In genomic region chr11:65862191-65862735, GRCh38 we compare ENCODE assay signal across 8 cellular contexts. TPM values are rescaled to one million over a fixed set of nuclear protein-coding genes. Genes with fewer than 3 reads are reported as not detected.
DNase-seq lines count a peak whose midpoint lies in the region; ATAC-seq and TF ChIP-seq lines count a peak whose summit lies in the region.

No MANE protein-coding gene starts in this region.

- CTCF ChIA-PET in OCI-LY7 (lab: Charles Lee; ENCODE audit: unreplicated experiment), result no interaction called here
- CTCF ChIA-PET in A673 (lab: Charles Lee), result no interaction called here

- no peak overlapping the region for H2AFZ ChIP-seq in OCI-LY7 (ENCODE audit: low read length)

- no peak for TF ChIP-seq POLR2A in esophagus muscularis mucosa (IDR thresholded peaks at IDR 0.05; ENCODE audit: low read depth)

- no peak for DNase-seq in OCI-LY7 (ENCODE audit: low spot score)
- no peak for DNase-seq in esophagus muscularis mucosa (ENCODE audit: extremely low spot score)
- no peak for DNase-seq in A673 (ENCODE audit: low spot score)
- DNase-seq in foreskin keratinocyte, result no peak
- no peak for DNase-seq in inferior parietal cortex (ENCODE audit: extremely low spot score)
- DNase-seq in DMS114 treated with DMSO at 0.1 percent for 48 hours (lab: John Stamatoyannopoulos, UW; ENCODE audit: unreplicated experiment), result no peak

- WGBS in esophagus muscularis mucosa, result 87% methylated on average over 4 of the region's 5 CpGs

- H4K20me1 ChIP-seq in DOHH2 (ENCODE audit: control insufficient read depth, insufficient read depth, low read depth, low read length), result no peaks in the 10 kb centered on the region
- peaks cover 4% of the 10 kb centered on the region; the same call in 1 of the 2 replicates for H4K20me1 ChIP-seq in OCI-LY7 (ENCODE audit: insufficient read depth, low read length)

- no peaks in the 10 kb centered on the region for H3K27me3 ChIP-seq in DOHH2 (ENCODE audit: control insufficient read depth, low read length)
- H3K27me3 ChIP-seq in esophagus muscularis mucosa, result no peaks in the 10 kb centered on the region
- no peaks in the 10 kb centered on the region for H3K27me3 ChIP-seq in rectal smooth muscle tissue (ENCODE audit: control insufficient read depth, insufficient read depth, low read length)
- no peaks in the 10 kb centered on the region for H3K27me3 ChIP-seq in A673 (replicated peaks; ENCODE audit: insufficient read depth, low read depth, low read length, poor library complexity)
- H3K27me3 ChIP-seq in foreskin keratinocyte, result no peaks in the 10 kb centered on the region

- H3K36me3 ChIP-seq in DOHH2 (ENCODE audit: control insufficient read depth, low read length) (peaks cover 64% of the 10 kb centered on the region), OCI-LY7 (ENCODE audit: insufficient read depth, low read length) (peaks cover 61% of the 10 kb centered on the region), esophagus muscularis mucosa (peaks cover 35 to 60% (median 57%) of the 10 kb centered on the region in 4 donors), rectal smooth muscle tissue (ENCODE audit: control insufficient read depth, insufficient read depth, low read length) (peaks cover 24% of the 10 kb centered on the region), A673 (ENCODE audit: insufficient read depth, low read length, poor library complexity, severe bottlenecking) (peaks cover 54% of the 10 kb centered on the region)

- BruUV-seq in OCI-LY7 (replicated peaks; lab: Mats Ljungman, UMichigan) (no TSS peak), A673 (replicated peaks; lab: Mats Ljungman, UMichigan) (no TSS peak)

- H3K4me1 ChIP-seq in DOHH2 (ENCODE audit: control insufficient read depth, low read length) (peaks cover 22% of the 10 kb centered on the region), OCI-LY7 (ENCODE audit: insufficient read depth, low read length, poor library complexity, severe bottlenecking) (peaks cover 27% of the 10 kb centered on the region), esophagus muscularis mucosa (peaks cover 22 to 62% (median 46%) of the 10 kb centered on the region in 4 donors), rectal smooth muscle tissue (ENCODE audit: control insufficient read depth, insufficient read depth, low read length) (peaks cover 20% of the 10 kb centered on the region), A673 (ENCODE audit: insufficient read depth, low read length, poor library complexity, severe bottlenecking) (peaks cover 19% of the 10 kb centered on the region), foreskin keratinocyte (no peaks in the 10 kb centered on the region)

- H3K9ac ChIP-seq in rectal smooth muscle tissue (ENCODE audit: low read length), result no peak overlapping the region

- ATAC-seq in foreskin keratinocyte, result no peak

- H3K27ac ChIP-seq in DOHH2 (ENCODE audit: low read depth, low read length) (no peak overlapping the region), OCI-LY7 (ENCODE audit: low read depth, low read length, poor library complexity, severe bottlenecking) (no peak overlapping the region), esophagus muscularis mucosa (replicated peaks in 1 of 4) (peak overlapping the region; percentile 98 to 100 (median 98)), rectal smooth muscle tissue (ENCODE audit: low read depth, low read length) (peak overlapping the region; percentile 18), A673 (ENCODE audit: low read depth, low read length, poor library complexity, severe bottlenecking) (no peak overlapping the region), foreskin keratinocyte (no peak overlapping the region)

- POLR2A ChIA-PET in OCI-LY7 (lab: Charles Lee) (interaction anchor here (2.1 kb wide), 1 partner anchor 12 kb away, joined by 5 read pairs; no protein-coding TSS in a partner anchor), A673 (lab: Charles Lee; ENCODE audit: low non-redundant PET) (no interaction called here)

- peaks cover 29% of the 10 kb centered on the region for H3K79me2 ChIP-seq in DOHH2 (ENCODE audit: control insufficient read depth, low read length)
- peaks cover 19% of the 10 kb centered on the region for H3K79me2 ChIP-seq in OCI-LY7 (ENCODE audit: insufficient read depth, low read depth, low read length)

- H3K9me3 ChIP-seq in DOHH2 (ENCODE audit: control insufficient read depth, insufficient read depth, low read length), result no peaks in the 10 kb centered on the region
- no peaks in the 10 kb centered on the region for H3K9me3 ChIP-seq in OCI-LY7 (ENCODE audit: low read length)
- H3K9me3 ChIP-seq in esophagus muscularis mucosa, result no peaks in the 10 kb centered on the region
- no peaks in the 10 kb centered on the region for H3K9me3 ChIP-seq in A673 (ENCODE audit: low read depth, low read length, poor library complexity, severe bottlenecking)

- intact Hi-C loops in OCI-LY7 (cut with micrococcal nuclease; ENCODE audit: unreplicated experiment), result no loop called here
- intact Hi-C loops in esophagus muscularis mucosa (cut with DNase I), result no loop called here
- intact Hi-C loops in A673 (cut with micrococcal nuclease; ENCODE audit: unreplicated experiment), result no loop called here

- H3F3A ChIP-seq in DOHH2 (ENCODE audit: control insufficient read depth, insufficient read depth), result peaks cover 13% of the 10 kb centered on the region

- H3K9me2 ChIP-seq in DOHH2 (replicated peaks; ENCODE audit: control insufficient read depth, low read length), result no peaks in the 10 kb centered on the region
- H3K9me2 ChIP-seq in OCI-LY7 (ENCODE audit: insufficient read depth, low read length), result no peaks in the 10 kb centered on the region

- H3K4me3 ChIP-seq in DOHH2 (ENCODE audit: low read length), result no peak overlapping the region; the same call in 1 of the 2 replicates
- H3K4me3 ChIP-seq in OCI-LY7 (ENCODE audit: low read depth, low read length, poor library complexity, severe bottlenecking), result no peak overlapping the region
- peak overlapping the region in 1 of 4 donors; percentile 98 for H3K4me3 ChIP-seq in esophagus muscularis mucosa
- H3K4me3 ChIP-seq in rectal smooth muscle tissue (ENCODE audit: low read length), result no peak overlapping the region
- no peak overlapping the region for H3K4me3 ChIP-seq in A673 (ENCODE audit: low read depth, low read length, poor library complexity, severe bottlenecking)

- H3K4me2 ChIP-seq in DOHH2 (ENCODE audit: low read length), result peak overlapping the region; percentile 93
- peak overlapping the region; percentile 96 for H3K4me2 ChIP-seq in OCI-LY7 (ENCODE audit: low read length)

- TF ChIP-seq CTCF in DOHH2 (IDR thresholded peaks at IDR 0.05; ENCODE audit: low read depth, low read length, poor library complexity, severe bottlenecking), result no peak
- TF ChIP-seq CTCF in OCI-LY7 (conservative IDR thresholded peaks at IDR 0.05; ENCODE audit: low read length), result no peak
- no peak for TF ChIP-seq CTCF in esophagus muscularis mucosa (IDR thresholded peaks at IDR 0.05)
- no peak for TF ChIP-seq CTCF in A673 (conservative IDR thresholded peaks at IDR 0.05; ENCODE audit: low read depth, low read length)
- no peak for TF ChIP-seq CTCF in foreskin keratinocyte (conservative IDR thresholded peaks at IDR 0.05)

- no peak for TF ChIP-seq EP300 in esophagus muscularis mucosa (IDR thresholded peaks at IDR 0.05)

RNA-seq across cellular contexts. Expression of gene MUS81, which starts 2.0 kb away (rescaled TPM):
- 110 and 130 TPM in 2 replicates for total RNA-seq in OCI-LY7 (2014; rRNA removed; shearing (Covaris generic))
- total RNA-seq in OCI-LY7 (2022) (94.2 and 102 TPM in 2 replicates), esophagus muscularis mucosa (10 to 100 TPM; 42.2 to 74.2 (median 58.3) TPM), A673 (2021) (64.6 and 77.4 TPM in 2 replicates), foreskin keratinocyte (51.0 and 59.8 TPM in 2 replicates)
- polyA plus RNA-seq in foreskin keratinocyte, result 44.5 and 50.1 TPM in 2 replicates

RNA-seq across cellular contexts. Expression of gene CFL1, which starts 4.3 kb away (rescaled TPM):
- total RNA-seq in OCI-LY7 (2014; rRNA removed; shearing (Covaris generic)), result 1,019 and 1,146 TPM in 2 replicates
- 1,064 and 1,119 TPM in 2 replicates for total RNA-seq in OCI-LY7 (2022)
- total RNA-seq in esophagus muscularis mucosa, result 100 to 1,000 TPM; 610 to 793 (median 738) TPM
- 1,449 and 1,649 TPM in 2 replicates for total RNA-seq in A673 (2021)
- total RNA-seq in foreskin keratinocyte, result 1,336 TPM in 2 replicates
- polyA plus RNA-seq in foreskin keratinocyte, result 2,195 and 2,324 TPM in 2 replicates

RNA-seq across cellular contexts. Expression of gene EFEMP2, which starts 10.3 kb away (rescaled TPM):
- total RNA-seq in OCI-LY7 (2014; rRNA removed; shearing (Covaris generic)), result 6.1 and 7.2 TPM in 2 replicates
- total RNA-seq in OCI-LY7 (2022) (7.6 and 8.9 TPM in 2 replicates), esophagus muscularis mucosa (100 to 1,000 TPM in 1 of 4 donors, 10 to 100 TPM in 3; 71.8 to 111 (median 82.2) TPM), A673 (2021) (31.2 and 37.6 TPM in 2 replicates), foreskin keratinocyte (12.3 and 16.4 TPM in 2 replicates)
- 15.8 and 19.4 TPM in 2 replicates for polyA plus RNA-seq in foreskin keratinocyte

RNA-seq across cellular contexts. Expression of gene CTSW, which starts 17.4 kb away (rescaled TPM):
- total RNA-seq in OCI-LY7 (2014; rRNA removed; shearing (Covaris generic)), result not detected in 2 replicates
- not detected in 2 replicates for total RNA-seq in OCI-LY7 (2022)
- 1 to 10 TPM in 3 of 4 donors, under 1 TPM in 1; 0.83 to 2.7 (median 1.5) TPM for total RNA-seq in esophagus muscularis mucosa
- not detected in 2 replicates for total RNA-seq in A673 (2021)
- total RNA-seq in foreskin keratinocyte, result not detected in 2 replicates
- polyA plus RNA-seq in foreskin keratinocyte, result not detected in 2 replicates

RNA-seq across cellular contexts. Expression of gene FIBP, which starts 26.0 kb away (rescaled TPM):
- 133 and 184 TPM in 2 replicates for total RNA-seq in OCI-LY7 (2014; rRNA removed; shearing (Covaris generic))
- total RNA-seq in OCI-LY7 (2022) (89.4 and 97.3 TPM in 2 replicates), esophagus muscularis mucosa (10 to 100 TPM; 33.2 to 74.3 (median 48.6) TPM), A673 (2021) (98.5 and 116 TPM in 2 replicates), foreskin keratinocyte (105 and 113 TPM in 2 replicates)
- 120 and 124 TPM in 2 replicates for polyA plus RNA-seq in foreskin keratinocyte

Comparison
In these comparisons a context has a peak if more than half of its experiments do, and no peak if none do; other contexts are left out.
1. H3K27ac ChIP-seq: peak in esophagus muscularis mucosa (4 of 4) and rectal smooth muscle tissue (single experiment); none in DOHH2 (single experiment), OCI-LY7 (single experiment), A673 (single experiment) and foreskin keratinocyte (single experiment).